1 cellular context compared by ENCODE assay signal in the genomic region with DNA sequence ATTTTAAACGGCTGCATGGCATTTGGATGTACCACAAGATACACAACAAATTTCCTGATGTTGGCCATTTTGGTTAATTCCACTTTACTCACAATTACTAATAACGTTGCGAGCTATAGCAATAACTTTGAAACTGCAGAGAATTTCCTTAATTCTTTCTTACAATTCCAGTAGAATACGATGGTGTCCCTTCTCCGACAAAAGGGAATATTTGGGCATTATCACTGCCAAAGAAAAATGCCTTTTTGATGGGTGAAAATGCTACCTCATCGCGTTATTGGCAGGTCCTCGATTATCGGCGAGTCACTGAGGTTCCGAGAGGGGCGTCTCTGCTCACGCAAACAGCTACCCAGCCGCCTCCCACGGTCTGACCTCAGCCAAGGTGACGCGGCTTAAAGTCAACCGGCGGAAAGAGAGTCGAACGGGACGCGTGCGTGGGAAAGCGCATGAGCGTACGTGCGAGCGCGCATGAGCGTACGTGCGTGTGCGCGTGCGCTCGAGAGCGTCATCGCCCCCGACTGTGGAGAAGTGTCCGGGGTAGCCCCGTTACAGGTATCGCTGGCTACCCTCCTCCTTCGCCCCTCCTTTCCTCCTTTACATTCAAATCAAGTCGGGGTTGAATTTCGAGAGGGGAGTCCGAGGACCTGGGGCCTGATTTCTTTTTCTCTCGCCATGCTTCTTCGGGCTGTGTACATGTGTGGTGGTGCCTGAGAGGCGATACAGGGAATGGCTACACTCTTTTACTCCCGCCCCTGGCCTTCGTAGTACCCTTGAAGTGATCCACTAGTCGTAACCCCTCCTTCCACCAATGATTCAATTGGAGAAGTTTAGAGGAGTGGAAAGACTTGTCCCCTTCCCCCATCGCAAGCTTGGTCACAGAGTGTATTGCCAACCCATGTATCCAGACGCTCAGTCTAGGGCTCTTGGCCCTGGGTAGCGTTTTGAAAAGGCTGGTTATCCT.
TF ChIP-seq lines count a peak whose summit lies in the region.

Gene OXSM, plus strand, starts transcription at position 495 of the 961 bp plus-strand sequence. CDS start 931 bp downstream, outside the sequence.

TF ChIP-seq in K562, 482 proteins besides CTCF, POLR2A, EP300 and RAD21 (continued from another document and continues in another):
- peak; percentile 60; the same call in 1 of the 2 replicates for TF ChIP-seq ZBTB7A (IDR thresholded peaks at IDR 0.05; ENCODE audit: borderline replicate concordance, control insufficient read depth, low read depth, low read length)
- TF ChIP-seq THRAP3 (IDR thresholded peaks at IDR 0.05; ENCODE audit: borderline replicate concordance): peak; percentile 55; the same call in 1 of the 2 replicates
- no peak for TF ChIP-seq ETS2 (tag; IDR thresholded peaks at IDR 0.05; ENCODE audit: borderline replicate concordance, poor library complexity, severe bottlenecking)
- no peak for TF ChIP-seq FIP1L1 (IDR thresholded peaks at IDR 0.05; ENCODE audit: low read depth, low read length, poor library complexity, severe bottlenecking)
- 0 out of 2 replicates have a peak, but pooled peaks have one; percentile 48 for TF ChIP-seq ZNF311 (CRISPR knock-in tag; IDR thresholded peaks at IDR 0.05)
- TF ChIP-seq POLR2AphosphoS2 (IDR thresholded peaks at IDR 0.05; ENCODE audit: low read length): peak; percentile 57; the same call in 1 of the 2 replicates
- TF ChIP-seq SP2 (IDR thresholded peaks at IDR 0.05; ENCODE audit: extremely low read depth, low read depth, low read length, poor library complexity, severe bottlenecking): no peak
- TF ChIP-seq PHF8 (IDR thresholded peaks at IDR 0.05; ENCODE audit: borderline replicate concordance, low read length): peak; percentile 95
- TF ChIP-seq CBFB (CRISPR knock-in tag; IDR thresholded peaks at IDR 0.05): no peak
- TF ChIP-seq POLR3A (IDR thresholded peaks at IDR 0.05; ENCODE audit: borderline replicate concordance, extremely low read depth, insufficient read depth, insufficient read length): no peak
- peak; percentile 42; the same call in 1 of the 2 replicates for TF ChIP-seq EHMT2 (IDR thresholded peaks at IDR 0.05)
- TF ChIP-seq, protein P1, sequence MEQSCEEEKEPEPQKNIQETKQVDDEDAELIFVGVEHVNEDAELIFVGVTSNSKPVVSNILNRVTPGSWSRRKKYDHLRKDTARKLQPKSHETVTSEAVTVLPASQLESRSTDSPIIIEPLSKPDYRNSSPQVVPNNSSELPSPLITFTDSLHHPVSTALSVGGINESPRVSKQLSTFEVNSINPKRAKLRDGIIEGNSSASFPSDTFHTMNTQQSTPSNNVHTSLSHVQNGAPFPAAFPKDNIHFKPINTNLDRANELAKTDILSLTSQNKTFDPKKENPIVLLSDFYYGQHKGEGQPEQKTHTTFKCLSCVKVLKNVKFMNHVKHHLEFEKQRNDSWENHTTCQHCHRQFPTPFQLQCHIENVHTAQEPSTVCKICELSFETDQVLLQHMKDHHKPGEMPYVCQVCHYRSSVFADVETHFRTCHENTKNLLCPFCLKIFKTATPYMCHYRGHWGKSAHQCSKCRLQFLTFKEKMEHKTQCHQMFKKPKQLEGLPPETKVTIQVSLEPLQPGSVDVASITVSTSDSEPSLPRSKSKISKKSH (CRISPR knock-in tag; IDR thresholded peaks at IDR 0.05): no peak
- no peak for TF ChIP-seq CHCHD3 (CRISPR knock-in tag; IDR thresholded peaks at IDR 0.05)
- peak; percentile 25; the same call in 1 of the 2 replicates for TF ChIP-seq ZEB2 (IDR thresholded peaks at IDR 0.05)
- TF ChIP-seq MAZ (CRISPR knock-in tag; conservative IDR thresholded peaks at IDR 0.05 in 1 of 2, IDR thresholded peaks at IDR 0.05 in 1 of 2): peak; percentile 69 to 81
- no peak for TF ChIP-seq FUS (optimal IDR thresholded peaks at IDR 0.05; ENCODE audit: low read depth, low read length)
- TF ChIP-seq SAFB (IDR thresholded peaks at IDR 0.05; ENCODE audit: borderline replicate concordance, low read depth, low read length): peak; percentile 60
- TF ChIP-seq BRF2 (IDR thresholded peaks at IDR 0.05; ENCODE audit: borderline replicate concordance, insufficient read depth, insufficient read length): no peak
- TF ChIP-seq FOXM1 (IDR thresholded peaks at IDR 0.05; ENCODE audit: low read depth): 0 out of 2 replicates have a peak, but pooled peaks have one; percentile 20
- no peak for TF ChIP-seq FOXM1 (CRISPR knock-in tag; IDR thresholded peaks at IDR 0.05; ENCODE audit: low read depth)
- TF ChIP-seq, protein P2, sequence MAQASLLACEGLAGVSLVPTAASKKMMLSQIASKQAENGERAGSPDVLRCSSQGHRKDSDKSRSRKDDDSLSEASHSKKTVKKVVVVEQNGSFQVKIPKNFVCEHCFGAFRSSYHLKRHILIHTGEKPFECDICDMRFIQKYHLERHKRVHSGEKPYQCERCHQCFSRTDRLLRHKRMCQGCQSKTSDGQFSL (CRISPR knock-in tag; IDR thresholded peaks at IDR 0.05): no peak
- TF ChIP-seq, protein P2 (tag; IDR thresholded peaks at IDR 0.05): no peak
- peak; percentile 80 for TF ChIP-seq CCNT2 (IDR thresholded peaks at IDR 0.05; ENCODE audit: borderline replicate concordance, extremely low read depth, insufficient read length, low read depth, low read length)
- no peak for TF ChIP-seq ZNF197 (CRISPR knock-in tag; IDR thresholded peaks at IDR 0.05; ENCODE audit: low read depth)
- no peak for TF ChIP-seq MITF (IDR thresholded peaks at IDR 0.05)
- TF ChIP-seq ATF4 (CRISPR knock-in tag; IDR thresholded peaks at IDR 0.05): no peak
- no peak; the same call in 1 of the 2 replicates for TF ChIP-seq ETV5 (CRISPR knock-in tag; IDR thresholded peaks at IDR 0.05; ENCODE audit: low read depth)
- no peak for TF ChIP-seq LEF1 (IDR thresholded peaks at IDR 0.05)
- TF ChIP-seq ZC3H4 (CRISPR knock-in tag; IDR thresholded peaks at IDR 0.05; ENCODE audit: borderline replicate concordance): no peak
- TF ChIP-seq ZNF212 (CRISPR knock-in tag; IDR thresholded peaks at IDR 0.05): no peak
- TF ChIP-seq MED1 (CRISPR knock-in tag; IDR thresholded peaks at IDR 0.05; ENCODE audit: borderline replicate concordance): no peak
- TF ChIP-seq, protein P3, sequence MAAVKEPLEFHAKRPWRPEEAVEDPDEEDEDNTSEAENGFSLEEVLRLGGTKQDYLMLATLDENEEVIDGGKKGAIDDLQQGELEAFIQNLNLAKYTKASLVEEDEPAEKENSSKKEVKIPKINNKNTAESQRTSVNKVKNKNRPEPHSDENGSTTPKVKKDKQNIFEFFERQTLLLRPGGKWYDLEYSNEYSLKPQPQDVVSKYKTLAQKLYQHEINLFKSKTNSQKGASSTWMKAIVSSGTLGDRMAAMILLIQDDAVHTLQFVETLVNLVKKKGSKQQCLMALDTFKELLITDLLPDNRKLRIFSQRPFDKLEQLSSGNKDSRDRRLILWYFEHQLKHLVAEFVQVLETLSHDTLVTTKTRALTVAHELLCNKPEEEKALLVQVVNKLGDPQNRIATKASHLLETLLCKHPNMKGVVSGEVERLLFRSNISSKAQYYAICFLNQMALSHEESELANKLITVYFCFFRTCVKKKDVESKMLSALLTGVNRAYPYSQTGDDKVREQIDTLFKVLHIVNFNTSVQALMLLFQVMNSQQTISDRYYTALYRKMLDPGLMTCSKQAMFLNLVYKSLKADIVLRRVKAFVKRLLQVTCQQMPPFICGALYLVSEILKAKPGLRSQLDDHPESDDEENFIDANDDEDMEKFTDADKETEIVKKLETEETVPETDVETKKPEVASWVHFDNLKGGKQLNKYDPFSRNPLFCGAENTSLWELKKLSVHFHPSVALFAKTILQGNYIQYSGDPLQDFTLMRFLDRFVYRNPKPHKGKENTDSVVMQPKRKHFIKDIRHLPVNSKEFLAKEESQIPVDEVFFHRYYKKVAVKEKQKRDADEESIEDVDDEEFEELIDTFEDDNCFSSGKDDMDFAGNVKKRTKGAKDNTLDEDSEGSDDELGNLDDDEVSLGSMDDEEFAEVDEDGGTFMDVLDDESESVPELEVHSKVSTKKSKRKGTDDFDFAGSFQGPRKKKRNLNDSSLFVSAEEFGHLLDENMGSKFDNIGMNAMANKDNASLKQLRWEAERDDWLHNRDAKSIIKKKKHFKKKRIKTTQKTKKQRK (IDR thresholded peaks at IDR 0.05; ENCODE audit: borderline replicate concordance, low read depth, low read length): no peak
- TF ChIP-seq TFE3 (CRISPR knock-in tag; IDR thresholded peaks at IDR 0.05): no peak
- TF ChIP-seq MYNN (IDR thresholded peaks at IDR 0.05): peak; percentile 59; the same call in 1 of the 2 replicates
- TF ChIP-seq MYNN (CRISPR knock-in tag; IDR thresholded peaks at IDR 0.05): no peak
- TF ChIP-seq, protein P4, sequence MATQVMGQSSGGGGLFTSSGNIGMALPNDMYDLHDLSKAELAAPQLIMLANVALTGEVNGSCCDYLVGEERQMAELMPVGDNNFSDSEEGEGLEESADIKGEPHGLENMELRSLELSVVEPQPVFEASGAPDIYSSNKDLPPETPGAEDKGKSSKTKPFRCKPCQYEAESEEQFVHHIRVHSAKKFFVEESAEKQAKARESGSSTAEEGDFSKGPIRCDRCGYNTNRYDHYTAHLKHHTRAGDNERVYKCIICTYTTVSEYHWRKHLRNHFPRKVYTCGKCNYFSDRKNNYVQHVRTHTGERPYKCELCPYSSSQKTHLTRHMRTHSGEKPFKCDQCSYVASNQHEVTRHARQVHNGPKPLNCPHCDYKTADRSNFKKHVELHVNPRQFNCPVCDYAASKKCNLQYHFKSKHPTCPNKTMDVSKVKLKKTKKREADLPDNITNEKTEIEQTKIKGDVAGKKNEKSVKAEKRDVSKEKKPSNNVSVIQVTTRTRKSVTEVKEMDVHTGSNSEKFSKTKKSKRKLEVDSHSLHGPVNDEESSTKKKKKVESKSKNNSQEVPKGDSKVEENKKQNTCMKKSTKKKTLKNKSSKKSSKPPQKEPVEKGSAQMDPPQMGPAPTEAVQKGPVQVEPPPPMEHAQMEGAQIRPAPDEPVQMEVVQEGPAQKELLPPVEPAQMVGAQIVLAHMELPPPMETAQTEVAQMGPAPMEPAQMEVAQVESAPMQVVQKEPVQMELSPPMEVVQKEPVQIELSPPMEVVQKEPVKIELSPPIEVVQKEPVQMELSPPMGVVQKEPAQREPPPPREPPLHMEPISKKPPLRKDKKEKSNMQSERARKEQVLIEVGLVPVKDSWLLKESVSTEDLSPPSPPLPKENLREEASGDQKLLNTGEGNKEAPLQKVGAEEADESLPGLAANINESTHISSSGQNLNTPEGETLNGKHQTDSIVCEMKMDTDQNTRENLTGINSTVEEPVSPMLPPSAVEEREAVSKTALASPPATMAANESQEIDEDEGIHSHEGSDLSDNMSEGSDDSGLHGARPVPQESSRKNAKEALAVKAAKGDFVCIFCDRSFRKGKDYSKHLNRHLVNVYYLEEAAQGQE (CRISPR knock-in tag; IDR thresholded peaks at IDR 0.05; ENCODE audit: low read depth): no peak
